Comparison of ENCODE assay signal across 36 cellular contexts in genomic region chr11:44208976-44209603, GRCh38.
DNase-seq lines count a peak whose midpoint lies in the region; ATAC-seq, FAIRE-seq and TF ChIP-seq lines count a peak whose summit lies in the region.
"Had no signal": no experiment of that assay in that cellular context is flagged by ENCODE, and none has a peak within 500 bp of the region (broad histone marks: within the 10 kb centered on the region; RNA-seq: fewer than 3 reads in every experiment).

No MANE protein-coding gene starts in this region.

- no peak overlapping the region for H3K9ac ChIP-seq in trophoblast cell (ENCODE audit: low read length)
- H3K9ac ChIP-seq: BLaER1 treated with 17β-estradiol and CSF1 and Interleukin-3, amounts not matched to agents 10 nM and 100 nM; neural progenitor cell had no signal

- H3K4me3 ChIP-seq in suprapubic skin = no peak overlapping the region
- H3K4me3 ChIP-seq in trophoblast cell (ENCODE audit: low read depth, low read length) = no peak overlapping the region
- H3K4me3 ChIP-seq: BLaER1 treated with 17β-estradiol and CSF1 and Interleukin-3, amounts not matched to agents 10 nM and 100 nM; breast epithelium; colonic mucosa; left lung; neural progenitor cell; right atrium auricular region; stomach; thyroid gland had no signal

- H3K27me3 ChIP-seq in suprapubic skin = no peaks in the 10 kb centered on the region
- no peaks in the 10 kb centered on the region for H3K27me3 ChIP-seq in trophoblast cell (ENCODE audit: insufficient read depth, low read length)
- H3K27me3 ChIP-seq: BLaER1 treated with 17β-estradiol and CSF1 and Interleukin-3, amounts not matched to agents 10 nM and 100 nM; breast epithelium; colonic mucosa; left lung; neural progenitor cell; right atrium auricular region; stomach; thyroid gland had no signal

- no peaks in the 10 kb centered on the region for H3K79me2 ChIP-seq in trophoblast cell (ENCODE audit: control insufficient read depth, insufficient read depth, low read length, poor library complexity)

- H3K4ac ChIP-seq in trophoblast cell (ENCODE audit: low read depth, low read length) = no peak overlapping the region

- H3K9me3 ChIP-seq in suprapubic skin (peaks cover 6% of the 10 kb centered on the region), trophoblast cell (ENCODE audit: insufficient read depth, low read depth, low read length) (no peaks in the 10 kb centered on the region)
- H3K9me3 ChIP-seq: colonic mucosa, right atrium auricular region, stomach, thyroid gland had no signal

- TF ChIP-seq CTCF in suprapubic skin (IDR thresholded peaks at IDR 0.05) = no peak

- no peak overlapping the region for H4K12ac ChIP-seq in trophoblast cell (ENCODE audit: low read depth, low read length)

- H3K36me3 ChIP-seq in suprapubic skin (peaks cover 14% of the 10 kb centered on the region), trophoblast cell (ENCODE audit: control insufficient read depth in 1 of 2, insufficient read depth in 2 of 2, low read length in 2 of 2) (no peaks in the 10 kb centered on the region)
- H3K36me3 ChIP-seq: breast epithelium, colonic mucosa, neural progenitor cell, thyroid gland had no signal

- H3K23ac ChIP-seq in trophoblast cell (ENCODE audit: low read length) = no peak overlapping the region

- H3K79me1 ChIP-seq in trophoblast cell (ENCODE audit: low read length) = no peaks in the 10 kb centered on the region

- H2AK5ac ChIP-seq in trophoblast cell (ENCODE audit: low read length) = no peak overlapping the region

- no peak for TF ChIP-seq EP300 in suprapubic skin (IDR thresholded peaks at IDR 0.05)

- H2AFZ ChIP-seq in trophoblast cell (ENCODE audit: insufficient read depth, low read length, poor library complexity) = no peak overlapping the region
- H2AFZ ChIP-seq: neural progenitor cell had no signal

- ATAC-seq in GM19463 (IDR thresholded peaks at IDR 0.05; ENCODE audit: unreplicated experiment) = no peak
- ATAC-seq: left lung, PC-3, T-helper 17 cell had no signal

- no peak overlapping the region for H3K14ac ChIP-seq in trophoblast cell (ENCODE audit: low read length)

- WGBS in suprapubic skin = 95% methylated on average over 2 of the region's 2 CpGs
- no CpG with 5 or more reads among the region's 2 CpGs for WGBS in trophoblast cell (ENCODE audit: extremely low coverage, insufficient coverage, insufficient read length)

- H2BK12ac ChIP-seq in trophoblast cell (ENCODE audit: low read length) = no peak overlapping the region

- no peak overlapping the region for H3K4me2 ChIP-seq in trophoblast cell (ENCODE audit: low read length)
- H3K4me2 ChIP-seq: BLaER1 treated with 17β-estradiol and CSF1 and Interleukin-3, amounts not matched to agents 10 nM and 100 nM; neural progenitor cell had no signal

- H3K4me1 ChIP-seq in suprapubic skin (no peaks in the 10 kb centered on the region), trophoblast cell (ENCODE audit: control insufficient read depth in 1 of 2, insufficient read depth in 2 of 2, low read length in 2 of 2) (no peaks in the 10 kb centered on the region)
- H3K4me1 ChIP-seq: BLaER1 treated with 17β-estradiol and CSF1 and Interleukin-3, amounts not matched to agents 10 nM and 100 nM; breast epithelium; colonic mucosa; left lung; thyroid gland had no signal

- no peak overlapping the region for H4K8ac ChIP-seq in trophoblast cell (ENCODE audit: low read depth, low read length)

- DNase-seq in EH (ENCODE audit: low read depth) (peak; percentile 56), H54 (ENCODE audit: insufficient read length, low spot score) (no peak), amniotic epithelial cell (ENCODE audit: low read depth) (peak; percentile 68), iris pigment epithelial cell (ENCODE audit: low read depth) (peak; percentile 51), suprapubic skin (ENCODE audit: low spot score in 2 of 2) (no peak), trophoblast cell (no peak)
- DNase-seq: activated CD4-positive, alpha-beta T cell treated with anti-CD3 and anti-CD28 coated beads, Interleukin-2, amount 50 U/mL, for 48 hours; activated CD8-positive, alpha-beta memory T cell treated with anti-CD3 and anti-CD28 coated beads, Interleukin-2, amount 50 U/mL, for 4 hours; activated naive CD4-positive, alpha-beta T cell treated with anti-CD3 and anti-CD28 coated beads, Interleukin-2, amount 50 U/mL, for 16 hours; amygdala; colonic mucosa; DMS153; effector CD4-positive, alpha-beta T cell; GDM1; islet precursor cell; KBM-7; left lung; mesendoderm; MM.1S; NCI-H1105 treated with DMSO at 0.1 percent for 48 hours; NCI-H1930; NCI-H2227 treated with DMSO at 0.1 percent for 48 hours; NCI-H526 treated with DMSO at 0.1 percent for 48 hours; PC-3; Right ventricle myocardium superior; stomach; T-helper 17 cell; thyroid gland had no signal

- H2BK120ac ChIP-seq in trophoblast cell (ENCODE audit: insufficient read depth, low read length, poor library complexity) = no peak overlapping the region

- H3K18ac ChIP-seq in trophoblast cell (ENCODE audit: low read length) = no peak overlapping the region

- H2BK5ac ChIP-seq in trophoblast cell (ENCODE audit: low read depth, low read length, poor library complexity) = no peak overlapping the region

- H3K27ac ChIP-seq in suprapubic skin (no peak overlapping the region), trophoblast cell (ENCODE audit: low read depth, low read length) (no peak overlapping the region)
- H3K27ac ChIP-seq: BLaER1 treated with 17β-estradiol and CSF1 and Interleukin-3, amounts not matched to agents 10 nM and 100 nM; breast epithelium; colonic mucosa; epithelial cell of prostate; left lung; neural progenitor cell; right atrium auricular region; stomach; thyroid gland had no signal

- TF ChIP-seq POLR2A in H54 (IDR thresholded peaks at IDR 0.05; ENCODE audit: low read depth, low read length) = no peak
- no peak for TF ChIP-seq POLR2A in suprapubic skin (IDR thresholded peaks at IDR 0.05)

- peak; percentile 93 for FAIRE-seq in H54 (lab: Jason Lieb, UNC)
- FAIRE-seq: HTR-8/SVneo, TTC549 had no signal

- no peak overlapping the region for H4K91ac ChIP-seq in trophoblast cell (ENCODE audit: low read depth, low read length)

Comparison
In these comparisons a context has a peak if more than half of its experiments do, and no peak if none do; other contexts are left out.
1. DNase-seq: peak in EH (single experiment), amniotic epithelial cell (single experiment) and iris pigment epithelial cell (single experiment); none in H54 (single experiment), suprapubic skin (0 of 2) and trophoblast cell (0 of 2).